ENCODE assay signal across 12 cellular contexts in genomic region chr10:101444058-101444457, GRCh38.
DNase-seq lines count a peak whose midpoint lies in the region; ATAC-seq, FAIRE-seq and TF ChIP-seq lines count a peak whose summit lies in the region.
"Had no signal": no experiment of that assay in that cellular context is flagged by ENCODE, and none has a peak within 500 bp of the region (broad histone marks: within the 10 kb centered on the region; RNA-seq: fewer than 3 reads in every experiment).

No MANE protein-coding gene starts in this region.

- TF ChIP-seq RAD21 in K562 (CRISPR knock-in tag; conservative IDR thresholded peaks at IDR 0.05 in 1 of 2, IDR thresholded peaks at IDR 0.05 in 1 of 2) = 0 out of 4 replicates have a peak, but pooled peaks of 1 of the 2 experiments have one; percentile 5

- H3K9me3 ChIP-seq in Loucy (ENCODE audit: insufficient read depth, low read depth, low read length) = no peaks in the 10 kb centered on the region
- H3K9me3 ChIP-seq in K562 (replicated peaks; ENCODE audit: control insufficient read depth, insufficient read depth, low read depth, low read length) = no peaks in the 10 kb centered on the region
- H3K9me3 ChIP-seq in effector memory CD4-positive, alpha-beta T cell (ENCODE audit: control insufficient read depth, low read length) = no peaks in the 10 kb centered on the region
- H3K9me3 ChIP-seq: BLaER1 had no signal

- H3K9me3 Mint-ChIP-seq in osteocyte (ENCODE audit: unreplicated experiment) = no peaks in the 10 kb centered on the region

- CTCF ChIA-PET in K562 (lab: Yijun Ruan, JAX; ENCODE audit: low intra/inter-chr PET ratio) = no interaction called here

- DNase-seq in NCI-H2227 (lab: John Stamatoyannopoulos, UW; ENCODE audit: unreplicated experiment) (peak; percentile 7), NCI-H2227 treated with DMSO at 0.1 percent for 48 hours (lab: John Stamatoyannopoulos, UW) (no peak), K562 (ENCODE audit: extremely low read depth in 1 of 4, low spot score in 3 of 4) (no peak), osteocyte (ENCODE audit: extremely low spot score, unreplicated experiment) (no peak), NCI-H146 treated with DMSO at 0.1 percent for 48 hours (lab: John Stamatoyannopoulos, UW; ENCODE audit: unreplicated experiment) (no peak), NCI-H524 treated with DMSO at 0.1 percent for 48 hours (lab: John Stamatoyannopoulos, UW) (no peak)
- no peak for DNase-seq in effector memory CD4-positive, alpha-beta T cell
- DNase-seq: activated CD4-positive, alpha-beta T cell treated with anti-CD3 and anti-CD28 coated beads, Interleukin-2, amount 50 U/mL, for 48 hours; left ventricle myocardium superior; stimulated activated CD4-positive, alpha-beta T cell treated with anti-CD3 and anti-CD28 coated beads, Interleukin-15, amount 100 ng/mL, for 24 hours had no signal

- H3K4me1 Mint-ChIP-seq in osteocyte (ENCODE audit: unreplicated experiment) = peaks cover 12% of the 10 kb centered on the region

- H3K36me3 ChIP-seq in Loucy (ENCODE audit: insufficient read depth, low read length) (no peaks in the 10 kb centered on the region), K562 (ENCODE audit: control insufficient read depth, insufficient read depth, low read length) (no peaks in the 10 kb centered on the region)
- H3K36me3 ChIP-seq in effector memory CD4-positive, alpha-beta T cell (ENCODE audit: control insufficient read depth, insufficient read depth, low read length) = no peaks in the 10 kb centered on the region
- H3K36me3 ChIP-seq: BLaER1 had no signal

- H3K36me3 Mint-ChIP-seq in osteocyte (ENCODE audit: unreplicated experiment) = no peaks in the 10 kb centered on the region

- no peak for TF ChIP-seq EP300 in K562 (IDR thresholded peaks at IDR 0.05; ENCODE audit: low read length)

- H3K4me1 ChIP-seq in Loucy (ENCODE audit: insufficient read depth, low read length, poor library complexity, severe bottlenecking) (no peaks in the 10 kb centered on the region), K562 (replicated peaks in 1 of 2; ENCODE audit: control insufficient read depth in 2 of 2, insufficient read depth in 2 of 2, low read length in 2 of 2) (peaks cover 4% of the 10 kb centered on the region in 2 experiments; a peak in 3 of 5 replicates)
- H3K4me1 ChIP-seq in effector memory CD4-positive, alpha-beta T cell (ENCODE audit: control insufficient read depth, insufficient read depth, low read length, poor library complexity, severe bottlenecking) = no peaks in the 10 kb centered on the region
- H3K4me1 ChIP-seq: BLaER1 had no signal

- H3K79me2 ChIP-seq in Loucy (ENCODE audit: insufficient read depth, low read length) (no peaks in the 10 kb centered on the region), K562 (ENCODE audit: control insufficient read depth, insufficient read depth, low read length) (no peaks in the 10 kb centered on the region)

- ATAC-seq in K562 = no peak
- ATAC-seq: left ventricle myocardium superior had no signal

- TF ChIP-seq CTCF in Loucy (conservative IDR thresholded peaks at IDR 0.05; ENCODE audit: low read length) = peak; percentile 71
- TF ChIP-seq CTCF in K562 (IDR thresholded peaks at IDR 0.05 in 2 of 3, conservative IDR thresholded peaks at IDR 0.05 in 1 of 3; ENCODE audit: insufficient read depth in 2 of 3, low read depth in 1 of 3, low read length in 3 of 3) = peak; percentile 20 to 40 (median 22); a peak in 3 of 6 replicates
- peak; percentile 35 for TF ChIP-seq CTCF in osteocyte (IDR thresholded peaks at IDR 0.05)

- no peak for FAIRE-seq in K562 (lab: Jason Lieb, UNC)

- no peak overlapping the region for H3K27ac Mint-ChIP-seq in osteocyte (ENCODE audit: unreplicated experiment)

- H3K4me3 ChIP-seq in Loucy (ENCODE audit: low read length, poor library complexity, severe bottlenecking) (no peak overlapping the region), K562 (no peak overlapping the region)
- H3K4me3 ChIP-seq in effector memory CD4-positive, alpha-beta T cell (ENCODE audit: insufficient read depth, low read depth, low read length, poor library complexity, severe bottlenecking) = no peak overlapping the region
- H3K4me3 ChIP-seq: BLaER1 had no signal

- H3K4me3 Mint-ChIP-seq in osteocyte (ENCODE audit: unreplicated experiment) = no peak overlapping the region

- intact Hi-C loops in K562 (cut with micrococcal nuclease) = loop anchor here (10.0 kb wide), 2 partner anchors 131 to 409 kb away; partner anchors contain the start of genes PDZD7 and SFXN3

- H3K27me3 ChIP-seq in Loucy (ENCODE audit: insufficient read depth, low read length, poor library complexity, severe bottlenecking) = no peaks in the 10 kb centered on the region
- no peaks in the 10 kb centered on the region for H3K27me3 ChIP-seq in K562 (ENCODE audit: control insufficient read depth in 2 of 2, insufficient read depth in 2 of 2, low read length in 2 of 2)
- H3K27me3 ChIP-seq in effector memory CD4-positive, alpha-beta T cell (replicated peaks; ENCODE audit: control insufficient read depth, insufficient read depth, low read length, poor library complexity, severe bottlenecking) = no peaks in the 10 kb centered on the region
- H3K27me3 ChIP-seq: BLaER1 had no signal

- H3K9me2 ChIP-seq in Loucy (replicated peaks; ENCODE audit: low read depth, low read length) = no peaks in the 10 kb centered on the region

- POLR2A ChIA-PET in K562 (lab: Yijun Ruan, JAX) = interaction anchor here (0.6 to 1.1 kb wide), 2 partner anchors 26 to 166 kb away, joined by 3 to 4 read pairs; no protein-coding TSS in a partner anchor

- H3K27me3 Mint-ChIP-seq in osteocyte (ENCODE audit: unreplicated experiment) = no peaks in the 10 kb centered on the region

- BruUV-seq in K562 (replicated peaks; lab: Mats Ljungman, UMichigan) = no TSS peak

- H2AFZ ChIP-seq in Loucy (ENCODE audit: low read length) (no peak overlapping the region), K562 (ENCODE audit: low read depth, low read length) (no peak overlapping the region)

- H3K4me2 ChIP-seq in Loucy (ENCODE audit: low read depth, low read length, poor library complexity, severe bottlenecking) (no peak overlapping the region), K562 (ENCODE audit: insufficient read depth, low read length) (no peak overlapping the region)
- H3K4me2 ChIP-seq: BLaER1 had no signal

- no peaks in the 10 kb centered on the region for H3F3A ChIP-seq in Loucy (ENCODE audit: low read depth)

- no peak overlapping the region for H3K27ac ChIP-seq in K562 (ENCODE audit: extremely low read depth, low read depth, low read length)
- no peak overlapping the region for H3K27ac ChIP-seq in effector memory CD4-positive, alpha-beta T cell (ENCODE audit: insufficient read depth, low read length, poor library complexity, severe bottlenecking)
- H3K27ac ChIP-seq: BLaER1 had no signal

- H4K20me1 ChIP-seq in Loucy (ENCODE audit: insufficient read depth, low read length, poor library complexity, severe bottlenecking) (no peaks in the 10 kb centered on the region), K562 (replicated peaks; ENCODE audit: control insufficient read depth, insufficient read depth, low read length) (no peaks in the 10 kb centered on the region)

- TF ChIP-seq POLR2A in K562 (conservative IDR thresholded peaks at IDR 0.05) = no peak

- no peaks in the 10 kb centered on the region for H3K9me1 ChIP-seq in K562 (ENCODE audit: control insufficient read depth, insufficient read depth, low read length)

- in situ Hi-C loops in K562 (cut with MboI) = loop anchor here (5.0 to 10.0 kb wide), 2 partner anchors 142 to 229 kb away; no protein-coding TSS in a partner anchor

- H3K9ac ChIP-seq in Loucy (ENCODE audit: low read depth, low read length, poor library complexity, severe bottlenecking) (no peak overlapping the region), K562 (ENCODE audit: insufficient read depth in 1 of 2, low read depth in 2 of 2, low read length in 2 of 2) (no peak overlapping the region)
- H3K9ac ChIP-seq: BLaER1 had no signal

TF ChIP-seq in K562, 482 proteins besides CTCF, POLR2A, EP300 and RAD21 (continues in another document):
- TF ChIP-seq ZFP30 (CRISPR knock-in tag; IDR thresholded peaks at IDR 0.05; ENCODE audit: borderline replicate concordance) (no peak), KLF13 (tag; IDR thresholded peaks at IDR 0.05; ENCODE audit: borderline replicate concordance, low read depth) (no peak), CSDE1 (IDR thresholded peaks at IDR 0.05) (no peak), IRF2 (CRISPR knock-in tag; IDR thresholded peaks at IDR 0.05) (no peak), PRMT5 (CRISPR knock-in tag; IDR thresholded peaks at IDR 0.05) (no peak), ZKSCAN1 (IDR thresholded peaks at IDR 0.05; ENCODE audit: low read depth, low read length) (no peak), RB1 (IDR thresholded peaks at IDR 0.05; ENCODE audit: low read depth) (no peak)
